In the genomic region with DNA sequence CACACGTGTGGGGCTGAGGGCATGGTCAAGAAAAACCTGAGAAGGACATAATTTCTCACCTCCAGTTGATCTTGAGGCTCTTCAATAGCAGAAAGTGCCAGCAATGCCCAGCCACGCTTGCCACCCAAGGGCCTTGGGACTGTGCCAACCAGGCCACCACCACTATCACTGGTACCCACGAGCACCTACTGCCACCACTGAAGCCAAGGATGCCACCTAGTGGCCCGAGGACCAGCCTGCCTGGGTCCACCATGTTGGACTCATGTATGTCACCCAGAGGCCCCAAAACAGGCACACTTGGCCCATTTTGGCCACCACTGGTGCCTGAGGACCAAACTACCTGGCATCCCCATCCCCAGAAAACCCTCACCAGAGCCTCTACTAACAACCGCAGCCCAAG, we compare ENCODE assay signal across 15 cellular contexts.
DNase-seq lines count a peak whose midpoint lies in the region; ATAC-seq, FAIRE-seq and TF ChIP-seq lines count a peak whose summit lies in the region.
"Had no signal": no experiment of that assay in that cellular context is flagged by ENCODE, and none has a peak within 500 bp of the region (broad histone marks: within the 10 kb centered on the region; RNA-seq: fewer than 3 reads in every experiment).

No MANE protein-coding gene starts in this region.

- H3K36me3 ChIP-seq in BE2C (no peaks in the 10 kb centered on the region), GM12878 (ENCODE audit: control insufficient read depth in 2 of 2, insufficient read depth in 2 of 2, low read length in 1 of 2) (no peaks in the 10 kb centered on the region)

- in situ Hi-C loops in GM12878 (cut with MboI): no loop called here

- intact Hi-C loops in GM12878 (cut with micrococcal nuclease; ENCODE audit: unreplicated experiment): loop anchor here (1.0 kb wide), 2 partner anchors 236 to 346 kb away; no protein-coding TSS in a partner anchor

- no peaks in the 10 kb centered on the region for H4K20me1 ChIP-seq in GM12878 (ENCODE audit: control insufficient read depth, insufficient read depth)

- H3K4me1 ChIP-seq in BE2C (no peaks in the 10 kb centered on the region), GM12878 (ENCODE audit: control insufficient read depth, insufficient read depth, low read length) (no peaks in the 10 kb centered on the region)
- H3K4me1 ChIP-seq: Caco-2 had no signal

- FAIRE-seq in GM12878 (lab: Jason Lieb, UNC): no peak
- FAIRE-seq: frontal cortex had no signal

- BruUV-seq in GM12878 (replicated peaks; lab: Mats Ljungman, UMichigan): no TSS peak

- H2AFZ ChIP-seq in GM12878 (ENCODE audit: control insufficient read depth, low read depth, low read length): no peak overlapping the region

- no peaks in the 10 kb centered on the region for H3K27me3 ChIP-seq in BE2C
- no peaks in the 10 kb centered on the region for H3K27me3 ChIP-seq in GM12878 (replicated peaks in 1 of 2; ENCODE audit: control insufficient read depth in 2 of 2, insufficient read depth in 2 of 2, low read length in 1 of 2)

- peak; percentile 18 for DNase-seq in BE2C
- DNase-seq in LNCaP clone FGC (ENCODE audit: low read depth): no peak
- peak; percentile 8 for DNase-seq in GM12878 (ENCODE audit: low read depth, low spot score)
- DNase-seq in glomerular visceral epithelial cell (ENCODE audit: extremely low spot score): no peak
- DNase-seq: activated effector memory CD4-positive, alpha-beta T cell treated with anti-CD3 and anti-CD28 coated beads, Interleukin-2, amount 50 U/mL, for 16 hours; aorta; HCEC 1CT; IMR-90; NCI-H2227 treated with DMSO at 0.1 percent for 48 hours had no signal

- no peak for TF ChIP-seq POLR2A in GM12878 (IDR thresholded peaks at IDR 0.05; ENCODE audit: low read depth, low read length)

- SMC1A ChIA-PET in GM12878 (lab: Charles Lee; ENCODE audit: uncharacterized antibody, unreplicated experiment): interaction anchor here (1.2 to 1.6 kb wide), 3 partner anchors 236 to 347 kb away, joined by 4 to 6 read pairs (median 5); no protein-coding TSS in a partner anchor

- no peak overlapping the region for H3K9ac ChIP-seq in GM12878 (ENCODE audit: control insufficient read depth, insufficient read depth, low read length)

- H3K79me2 ChIP-seq in GM12878 (ENCODE audit: control insufficient read depth, insufficient read depth, low read length): no peaks in the 10 kb centered on the region

- POLR2A ChIA-PET in GM12878 (lab: Charles Lee): no interaction called here

- H3K27ac ChIP-seq in GM12878 (ENCODE audit: control insufficient read depth, insufficient read depth): no peak overlapping the region

- RAD21 ChIA-PET in GM12878 (lab: Charles Lee; ENCODE audit: unreplicated experiment): interaction anchor here (0.7 to 1.1 kb wide), 3 partner anchors 103 to 346 kb away, joined by 3 to 7 read pairs (median 4); no protein-coding TSS in a partner anchor

- H3K4me2 ChIP-seq in GM12878 (ENCODE audit: control insufficient read depth, insufficient read depth): no peak overlapping the region

- H3K4me3 ChIP-seq in BE2C (ENCODE audit: low read depth, low read length) (no peak overlapping the region), GM12875 (ENCODE audit: low read depth, low read length) (no peak overlapping the region), LNCaP clone FGC (ENCODE audit: low read depth, low read length) (no peak overlapping the region), GM12878 (no peak overlapping the region)

- CTCF ChIA-PET in GM12878 (lab: Yijun Ruan, JAX): interaction anchor here (1.0 to 2.0 kb wide), 3 partner anchors 14 to 346 kb away, joined by 3 to 8 read pairs (median 5); no protein-coding TSS in a partner anchor

- TF ChIP-seq CTCF in BE2C (IDR thresholded peaks at IDR 0.05; ENCODE audit: low read depth, low read length): peak; percentile 31; the same call in 1 of the 2 replicates
- peak; percentile 41; the same call in 1 of the 2 replicates for TF ChIP-seq CTCF in GM12875 (IDR thresholded peaks at IDR 0.05; ENCODE audit: borderline replicate concordance, insufficient read depth, low read depth, low read length)
- TF ChIP-seq CTCF in LNCaP clone FGC (IDR thresholded peaks at IDR 0.05; ENCODE audit: control insufficient read depth, extremely low read depth, insufficient read depth): peak; percentile 18; the same call in 1 of the 2 replicates
- peak; percentile 38 to 81 (median 47) for TF ChIP-seq CTCF in GM12878 (IDR thresholded peaks at IDR 0.05 in 2 of 3, conservative IDR thresholded peaks at IDR 0.05 in 1 of 3; ENCODE audit: control insufficient read depth in 2 of 3, extremely low read depth in 1 of 3, insufficient read depth in 1 of 3, low read depth in 3 of 3, low read length in 3 of 3)

- ATAC-seq in GM12878 (peak; percentile 99), HG02852 (IDR thresholded peaks at IDR 0.05; ENCODE audit: unreplicated experiment) (no peak), GM21390 (IDR thresholded peaks at IDR 0.05; ENCODE audit: unreplicated experiment) (no peak), HG03378 (IDR thresholded peaks at IDR 0.05; ENCODE audit: unreplicated experiment) (no peak)

- no peak for TF ChIP-seq EP300 in GM12878 (IDR thresholded peaks at IDR 0.05; ENCODE audit: borderline replicate concordance in 1 of 2, control insufficient read depth in 1 of 2, low read depth in 2 of 2, low read length in 2 of 2)

- H3K9me3 ChIP-seq in BE2C: peaks cover 2% of the 10 kb centered on the region; the same call in 1 of the 2 replicates
- no peaks in the 10 kb centered on the region for H3K9me3 ChIP-seq in GM12878 (replicated peaks; ENCODE audit: control insufficient read depth, insufficient read depth, low read length)
- H3K9me3 ChIP-seq: Caco-2 had no signal

- WGBS in GM12878 (ENCODE audit: insufficient coverage, insufficient replicate concordance, low lambda C conversion rate, missing lambda C conversion rate): 0% methylated on average over 5 of the region's 5 CpGs

- peak; percentile 20; the same call in 1 of the 2 replicates for TF ChIP-seq RAD21 in GM12878 (IDR thresholded peaks at IDR 0.05; ENCODE audit: insufficient read depth, low read depth, low read length)

TF ChIP-seq in GM12878, 131 proteins besides CTCF, POLR2A, EP300 and RAD21:
- TF ChIP-seq IRF4 (IDR thresholded peaks at IDR 0.05; ENCODE audit: low read depth, low read length) (no peak), SMC3 (IDR thresholded peaks at IDR 0.05; ENCODE audit: borderline replicate concordance, low read length) (peak; percentile 53; the same call in 1 of the 2 replicates)

Comparison
In these comparisons a context has a peak if more than half of its experiments do, and no peak if none do; other contexts are left out.
1. DNase-seq: peak in BE2C (single experiment) and GM12878 (single experiment); none in LNCaP clone FGC (single experiment) and glomerular visceral epithelial cell (single experiment).
2. Peak in every context shown above with its lines, with median percentiles within 50 percentile points of each other: CTCF ChIP-seq.